In the genomic region with DNA sequence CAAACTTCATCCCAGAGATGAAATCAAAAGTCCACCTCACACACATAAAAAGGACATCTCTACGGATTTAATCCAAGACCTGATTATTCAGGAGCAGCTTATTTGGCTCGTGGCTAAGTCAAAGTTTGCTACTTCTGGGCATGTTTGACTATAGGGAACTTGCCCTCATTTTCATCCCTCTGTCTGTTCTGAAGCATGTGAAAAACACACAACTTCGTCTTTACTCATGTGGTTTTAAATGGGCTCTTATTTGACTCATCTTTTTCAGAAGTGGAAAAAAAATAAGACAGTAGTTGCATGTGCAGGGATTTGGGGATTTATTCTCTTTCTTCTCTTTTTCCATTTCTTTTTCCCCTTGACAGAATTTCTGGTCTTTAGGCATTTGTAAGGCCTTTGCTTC, we compare ENCODE assay signal across 22 cellular contexts.
DNase-seq lines count a peak whose midpoint lies in the region; ATAC-seq and TF ChIP-seq lines count a peak whose summit lies in the region.
"Had no signal": no experiment of that assay in that cellular context is flagged by ENCODE, and none has a peak within 500 bp of the region (broad histone marks: within the 10 kb centered on the region; RNA-seq: fewer than 3 reads in every experiment).

No MANE protein-coding gene starts in this region.

- no peaks in the 10 kb centered on the region for H4K20me1 ChIP-seq in osteoblast (ENCODE audit: insufficient read depth, low read length)
- H4K20me1 ChIP-seq: BLaER1 treated with 17β-estradiol and CSF1 and Interleukin-3, amounts not matched to agents 10 nM and 100 nM had no signal

- H2AFZ ChIP-seq in osteoblast (ENCODE audit: low read length) = peak overlapping the region; percentile 31

- H3K4me1 ChIP-seq in osteoblast (ENCODE audit: insufficient read depth, low read length) = no peaks in the 10 kb centered on the region

- no peak for TF ChIP-seq CTCF in fibroblast of mammary gland (conservative IDR thresholded peaks at IDR 0.05; ENCODE audit: control insufficient read depth, insufficient read depth, low read depth, low read length)
- TF ChIP-seq CTCF in osteoblast (IDR thresholded peaks at IDR 0.05; ENCODE audit: extremely low read depth, low read depth, low read length) = no peak

- H3K27ac ChIP-seq in osteoblast (ENCODE audit: low read depth, low read length) = no peak overlapping the region
- H3K27ac ChIP-seq: BLaER1 treated with 17β-estradiol and CSF1 and Interleukin-3, amounts not matched to agents 10 nM and 100 nM; C4-2B had no signal

- no peaks in the 10 kb centered on the region for H3K36me3 ChIP-seq in osteoblast (ENCODE audit: insufficient read depth, low read length)
- H3K36me3 ChIP-seq: BLaER1 treated with 17β-estradiol and CSF1 and Interleukin-3, amounts not matched to agents 10 nM and 100 nM had no signal

- ATAC-seq in GM18868 (IDR thresholded peaks at IDR 0.05; ENCODE audit: unreplicated experiment) (peak; percentile 54), GM19397 (IDR thresholded peaks at IDR 0.05; ENCODE audit: unreplicated experiment) (no peak), HG02571 (IDR thresholded peaks at IDR 0.05; ENCODE audit: unreplicated experiment) (no peak), GM21529 (IDR thresholded peaks at IDR 0.05; ENCODE audit: unreplicated experiment) (no peak)
- ATAC-seq: CD8-positive, alpha-beta T cell; GM12878 had no signal

- H3K27me3 ChIP-seq in osteoblast (ENCODE audit: insufficient read depth, low read length) = no peaks in the 10 kb centered on the region
- H3K27me3 ChIP-seq: BLaER1 treated with 17β-estradiol and CSF1 and Interleukin-3, amounts not matched to agents 10 nM and 100 nM had no signal

- no peaks in the 10 kb centered on the region for H3K9me3 ChIP-seq in osteoblast (ENCODE audit: low read depth, low read length)
- H3K9me3 ChIP-seq: BLaER1 treated with 17β-estradiol and CSF1 and Interleukin-3, amounts not matched to agents 10 nM and 100 nM had no signal

- peak; percentile 19 for DNase-seq in fibroblast of mammary gland (ENCODE audit: low read depth)
- DNase-seq in osteoblast (ENCODE audit: insufficient read length, low spot score, missing footprints) = no peak
- DNase-seq in COR-L47 (lab: John Stamatoyannopoulos, UW) = no peak
- DNase-seq: 8988T; ACHN; AML-193; CD4-positive, alpha-beta T cell; CD8-positive, alpha-beta T cell; DMS 273 treated with DMSO at 0.1 percent for 48 hours; DMS153; DMS53; DMS79; DND-41; EL; GDM1 had no signal

- H3K4me3 ChIP-seq in fibroblast of mammary gland (ENCODE audit: control insufficient read depth, low read depth, low read length) (no peak overlapping the region), osteoblast (ENCODE audit: insufficient read depth, low read length) (no peak overlapping the region)
- H3K4me3 ChIP-seq: BLaER1 treated with 17β-estradiol and CSF1 and Interleukin-3, amounts not matched to agents 10 nM and 100 nM; GM12878 had no signal

- no peak overlapping the region for H3K4me2 ChIP-seq in osteoblast (ENCODE audit: insufficient read depth, low read length)
- H3K4me2 ChIP-seq: BLaER1 treated with 17β-estradiol and CSF1 and Interleukin-3, amounts not matched to agents 10 nM and 100 nM had no signal

- no peaks in the 10 kb centered on the region for H3K79me2 ChIP-seq in osteoblast (ENCODE audit: insufficient read depth, low read length)
